ENCODE assay signal across 23 cellular contexts in genomic region chr3:15711281-15711680, GRCh38.
"Had no signal": no experiment of that assay in that cellular context is flagged by ENCODE, and none has a peak within 500 bp of the region (broad histone marks: within the 10 kb centered on the region; RNA-seq: fewer than 3 reads in every experiment).

No MANE protein-coding gene starts in this region.

- ATAC-seq: esophagus mucosa, gastroesophageal sphincter, left lung, lower lobe of right lung, natural killer cell had no signal

- H3K27me3 ChIP-seq: dorsolateral prefrontal cortex, gastroesophageal sphincter, left lung, ovary, right atrium auricular region, sigmoid colon, stomach had no signal

- H3K4me3 ChIP-seq: coronary artery, dorsolateral prefrontal cortex, gastroesophageal sphincter, left lung, lower lobe of right lung, ovary, right atrium auricular region, sigmoid colon, skin epidermis, stomach, thoracic aorta had no signal

- H3K4me1 ChIP-seq: gastroesophageal sphincter, lower lobe of right lung, right atrium auricular region had no signal

- H3K4me3 Mint-ChIP-seq: memory B cell, mesothelial cell of epicardium, natural killer cell, neural crest cell had no signal

- H3K36me3 ChIP-seq: ovary had no signal

- H3K27ac ChIP-seq: coronary artery, gastroesophageal sphincter, left lung, lower lobe of right lung, ovary, right atrium auricular region, sigmoid colon, skin epidermis, stomach, thoracic aorta had no signal

- H3K27me3 Mint-ChIP-seq: memory B cell had no signal

- DNase-seq: dorsolateral prefrontal cortex; effector CD8-positive, alpha-beta T cell; glutamatergic neuron; islet precursor cell; left lung; lower lobe of right lung; natural killer cell; ovary; sigmoid colon; stimulated activated CD4-positive, alpha-beta T cell treated with anti-CD3 and anti-CD28 coated beads, Interleukin-2, amount 100 ng/mL, for 24 hours; stimulated activated naive CD4-positive, alpha-beta T cell; stomach; substantia nigra; trophoblast cell had no signal

- H3K27ac Mint-ChIP-seq: memory B cell, mesothelial cell of epicardium had no signal

- H3K9me3 Mint-ChIP-seq: mesothelial cell of epicardium, natural killer cell, neural crest cell had no signal

- H3K9me3 ChIP-seq: gastroesophageal sphincter, left lung, lower lobe of right lung, ovary, right atrium auricular region, sigmoid colon, stomach, thoracic aorta had no signal

- H3K4me1 Mint-ChIP-seq: mesothelial cell of epicardium had no signal
